In genomic region chr17:17663160-17664072, GRCh38 we compare ENCODE assay signal across 8 cellular contexts. TPM values are rescaled to one million over a fixed set of nuclear protein-coding genes. Genes with fewer than 3 reads are reported as not detected.
DNase-seq lines count a peak whose midpoint lies in the region; ATAC-seq and TF ChIP-seq lines count a peak whose summit lies in the region.

No MANE protein-coding gene starts in this region.

- H3K27me3 Mint-ChIP-seq in progenitor cell of endocrine pancreas, result no peaks in the 10 kb centered on the region

- no peak for TF ChIP-seq POLR2A in esophagus muscularis mucosa (IDR thresholded peaks at IDR 0.05; ENCODE audit: low read depth)

- DNase-seq in A172 (ENCODE audit: low spot score), result peak; percentile 94
- peak; percentile 70 for DNase-seq in activated T-cell treated with anti-CD3 and anti-CD28 coated beads for 48 hours (ENCODE audit: low read depth)
- peak; percentile 96 for DNase-seq in fibroblast of mammary gland (ENCODE audit: low read depth)
- DNase-seq in progenitor cell of endocrine pancreas (ENCODE audit: low spot score, unreplicated experiment), result peak; percentile 34
- DNase-seq in esophagus muscularis mucosa (ENCODE audit: extremely low spot score), result no peak

- H3F3A ChIP-seq in OCI-LY1 (ENCODE audit: insufficient read depth, low read length), result no peaks in the 10 kb centered on the region

- H4K20me1 ChIP-seq in OCI-LY1 (ENCODE audit: insufficient read depth, low read length), result no peaks in the 10 kb centered on the region

- no peaks in the 10 kb centered on the region for H3K36me3 Mint-ChIP-seq in progenitor cell of endocrine pancreas (ENCODE audit: insufficient read depth)

- peaks cover 20% of the 10 kb centered on the region for H3K4me1 ChIP-seq in OCI-LY1 (ENCODE audit: insufficient read depth, low read length, severe bottlenecking)
- peaks cover 0 to 8% (median 0%) of the 10 kb centered on the region in 4 donors for H3K4me1 ChIP-seq in esophagus muscularis mucosa

- no peak overlapping the region for H3K4me3 Mint-ChIP-seq in progenitor cell of endocrine pancreas (ENCODE audit: low read depth)

- TF ChIP-seq EP300 in esophagus muscularis mucosa (IDR thresholded peaks at IDR 0.05), result no peak

- peak overlapping the region; percentile 8; the same call in 1 of the 2 replicates for H3K4me2 ChIP-seq in OCI-LY1 (ENCODE audit: low read length)

- intact Hi-C loops in esophagus muscularis mucosa (cut with DNase I), result no loop called here

- no peaks in the 10 kb centered on the region for H3K36me3 ChIP-seq in OCI-LY1 (ENCODE audit: insufficient read depth, low read length)
- H3K36me3 ChIP-seq in esophagus muscularis mucosa, result no peaks in the 10 kb centered on the region

- H3K4me3 ChIP-seq in OCI-LY1 (ENCODE audit: low read depth, low read length, poor library complexity, severe bottlenecking), result peak overlapping the region; percentile 17
- H3K4me3 ChIP-seq in fibroblast of mammary gland (ENCODE audit: control insufficient read depth, low read depth, low read length), result no peak overlapping the region
- H3K4me3 ChIP-seq in esophagus muscularis mucosa, result no peak overlapping the region

- H3K9ac ChIP-seq in OCI-LY1 (ENCODE audit: low read length), result no peak overlapping the region

- peaks cover 6% of the 10 kb centered on the region for H3K9me3 Mint-ChIP-seq in progenitor cell of endocrine pancreas (ENCODE audit: low read depth)

- WGBS in esophagus muscularis mucosa, result 43% methylated on average over 12 of the region's 19 CpGs

- ATAC-seq in GM18858 (IDR thresholded peaks at IDR 0.05; ENCODE audit: unreplicated experiment) (peak; percentile 66), HG03045 (IDR thresholded peaks at IDR 0.05; ENCODE audit: unreplicated experiment) (peak; percentile 83)

- H3K27me3 ChIP-seq in OCI-LY1 (ENCODE audit: insufficient read depth, low read length), result peaks cover 11% of the 10 kb centered on the region; the same call in 1 of the 2 replicates
- H3K27me3 ChIP-seq in esophagus muscularis mucosa, result peaks cover 0 to 10% (median 0%) of the 10 kb centered on the region in 4 donors

- H3K27ac ChIP-seq in OCI-LY1 (ENCODE audit: low read depth, low read length, poor library complexity, severe bottlenecking), result no peak overlapping the region
- H3K27ac ChIP-seq in esophagus muscularis mucosa (replicated peaks in 1 of 4), result no peak overlapping the region

- H3K9me3 ChIP-seq in OCI-LY1 (ENCODE audit: low read length), result peaks cover 5% of the 10 kb centered on the region; the same call in 1 of the 2 replicates
- H3K9me3 ChIP-seq in esophagus muscularis mucosa, result peaks cover 0 to 15% (median 12%) of the 10 kb centered on the region in 4 donors

- peaks cover 30% of the 10 kb centered on the region for H3K4me1 Mint-ChIP-seq in progenitor cell of endocrine pancreas (ENCODE audit: low read depth)

- H2AFZ ChIP-seq in OCI-LY1 (ENCODE audit: low read length), result no peak overlapping the region

- TF ChIP-seq CTCF in OCI-LY1 (IDR thresholded peaks at IDR 0.05; ENCODE audit: low read length), result no peak
- TF ChIP-seq CTCF in fibroblast of mammary gland (conservative IDR thresholded peaks at IDR 0.05; ENCODE audit: control insufficient read depth, insufficient read depth, low read depth, low read length), result no peak
- TF ChIP-seq CTCF in progenitor cell of endocrine pancreas (IDR thresholded peaks at IDR 0.05; ENCODE audit: unreplicated experiment), result no peak
- no peak for TF ChIP-seq CTCF in esophagus muscularis mucosa (IDR thresholded peaks at IDR 0.05)

- H3K27ac Mint-ChIP-seq in progenitor cell of endocrine pancreas, result no peak overlapping the region

- H3K79me2 ChIP-seq in OCI-LY1 (ENCODE audit: insufficient read depth, low read length), result no peaks in the 10 kb centered on the region

- no peaks in the 10 kb centered on the region for H3K9me2 ChIP-seq in OCI-LY1 (ENCODE audit: low read depth, low read length)

RNA-seq across cellular contexts. Expression of gene RAI1, which starts 17.8 kb away (rescaled TPM):
- 5.9 and 8.8 TPM in 2 replicates for total RNA-seq in A172 (2014; rRNA removed; shearing (Covaris generic))
- total RNA-seq in progenitor cell of endocrine pancreas (69.0 and 75.0 TPM in 2 replicates), esophagus muscularis mucosa (10 to 100 TPM; 18.7 to 41.3 (median 28.3) TPM)
